In genomic region chr19:28577199-28577598, GRCh38 we compare ENCODE assay signal across 22 cellular contexts.
"Had no signal": no experiment of that assay in that cellular context is flagged by ENCODE, and none has a peak within 500 bp of the region (broad histone marks: within the 10 kb centered on the region; RNA-seq: fewer than 3 reads in every experiment).

No MANE protein-coding gene starts in this region.

- H3K9ac ChIP-seq: parathyroid adenoma had no signal

- H3K9me3 ChIP-seq: heart left ventricle, neutrophil had no signal

- H3K36me3 ChIP-seq: heart left ventricle, neutrophil had no signal

- H2AFZ ChIP-seq: parathyroid adenoma had no signal

- FAIRE-seq: islet of Langerhans, small intestine had no signal

- H3K36me3 Mint-ChIP-seq: activated naive CD8-positive, alpha-beta T cell treated with anti-CD3 and anti-CD28 coated beads for 36 hours; naive thymus-derived CD4-positive, alpha-beta T cell; type B pancreatic cell had no signal

- H3K27me3 Mint-ChIP-seq: activated naive CD8-positive, alpha-beta T cell treated with anti-CD3 and anti-CD28 coated beads for 36 hours had no signal

- H3K79me2 ChIP-seq: parathyroid adenoma had no signal

- H3K27ac ChIP-seq: epithelial cell of prostate, heart left ventricle, neutrophil, parathyroid adenoma had no signal

- H3K27me3 ChIP-seq: neutrophil had no signal

- H3K4me1 Mint-ChIP-seq: activated naive CD8-positive, alpha-beta T cell treated with anti-CD3 and anti-CD28 coated beads for 36 hours; naive thymus-derived CD4-positive, alpha-beta T cell had no signal

- DNase-seq: activated CD4-positive, alpha-beta T cell treated with anti-CD3 and anti-CD28 coated beads, Interleukin-2, amount 50 U/mL, for 1 hour; activated CD8-positive, alpha-beta memory T cell treated with anti-CD3 and anti-CD28 coated beads for 24 hours; activated naive CD8-positive, alpha-beta T cell treated with anti-CD3 and anti-CD28 coated beads for 36 hours; effector memory CD4-positive, alpha-beta T cell; foreskin melanocyte; heart left ventricle; left colon; naive thymus-derived CD4-positive, alpha-beta T cell; small intestine; stimulated activated CD4-positive, alpha-beta T cell treated with anti-CD3 and anti-CD28 coated beads, Interleukin-4, amount 100 ng/mL, for 4 hours; stimulated activated CD8-positive, alpha-beta memory T cell treated with anti-CD3 and anti-CD28 coated beads, Interleukin-4, amount 100 ng/mL, for 48 hours; stimulated activated naive CD4-positive, alpha-beta T cell treated with Interleukin-2 at 50 U/mL for 16 hours; substantia nigra; T-helper 9 cell had no signal

- H3K4me3 ChIP-seq: heart left ventricle, lung had no signal

- ATAC-seq: activated CD4-positive, CD25-positive, alpha-beta regulatory T cell treated with anti-CD3 and anti-CD28 coated beads, Interleukin-2, amount 50 U/mL, for 24 hours; heart left ventricle; left colon; naive thymus-derived CD4-positive, alpha-beta T cell had no signal

- H3K9me3 Mint-ChIP-seq: activated naive CD8-positive, alpha-beta T cell treated with anti-CD3 and anti-CD28 coated beads for 36 hours; activated T-helper 1 cell treated with anti-CD3 and anti-CD28 coated beads, Interleukin-12 subunit alpha, Interleukin-12 subunit beta, Interleukin-2, Interleukin-4 antibody, amounts not matched to agents 30 ng/mL and 10 ng/mL and 1 ng/mL, durations not matched to agents 14 hours and 24 hours and 36 hours; type B pancreatic cell had no signal

- H3K4me1 ChIP-seq: heart left ventricle, parathyroid adenoma had no signal

- H3K27ac Mint-ChIP-seq: activated naive CD8-positive, alpha-beta T cell treated with anti-CD3 and anti-CD28 coated beads for 36 hours; activated T-helper 1 cell treated with anti-CD3 and anti-CD28 coated beads, Interleukin-12 subunit alpha, Interleukin-12 subunit beta, Interleukin-2, Interleukin-4 antibody, amounts not matched to agents 30 ng/mL and 10 ng/mL and 1 ng/mL, durations not matched to agents 14 hours and 24 hours and 36 hours; naive thymus-derived CD4-positive, alpha-beta T cell; type B pancreatic cell had no signal

- H3K4me3 Mint-ChIP-seq: activated naive CD8-positive, alpha-beta T cell treated with anti-CD3 and anti-CD28 coated beads for 36 hours; activated T-helper 1 cell treated with anti-CD3 and anti-CD28 coated beads, Interleukin-12 subunit alpha, Interleukin-12 subunit beta, Interleukin-2, Interleukin-4 antibody, amounts not matched to agents 30 ng/mL and 10 ng/mL and 1 ng/mL, durations not matched to agents 14 hours and 24 hours and 36 hours; naive thymus-derived CD4-positive, alpha-beta T cell; type B pancreatic cell had no signal
